In the genomic region with DNA sequence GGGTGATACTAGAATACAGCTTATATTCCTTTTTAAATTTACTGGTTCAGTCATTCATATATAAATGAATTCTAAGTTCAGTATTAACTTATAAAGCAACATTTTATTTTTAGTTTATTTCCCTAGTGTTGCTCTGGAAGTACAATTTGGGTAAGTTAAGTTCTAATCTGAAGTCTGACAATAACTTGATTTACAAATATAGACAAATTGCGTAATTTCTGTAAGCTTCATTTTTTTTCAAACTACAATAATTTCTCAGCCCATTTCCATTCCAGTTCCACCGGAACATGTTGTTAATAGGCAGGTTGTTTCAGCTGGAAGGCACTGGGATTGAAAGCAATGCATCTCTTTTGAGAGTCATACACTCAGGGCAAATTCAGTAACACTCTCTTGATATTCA, we compare ENCODE assay signal across 8 cellular contexts.
"Had no signal": no experiment of that assay in that cellular context is flagged by ENCODE, and none has a peak within 500 bp of the region (broad histone marks: within the 10 kb centered on the region; RNA-seq: fewer than 3 reads in every experiment).

No MANE protein-coding gene starts in this region.

- FAIRE-seq: HepG2, HTR-8/SVneo, K562 had no signal

- H3K4me2 ChIP-seq: KMS-11 had no signal

- H3K27ac ChIP-seq: HL-60, KMS-11 had no signal

- DNase-seq: Karpas-422, KBM-7, KG1 had no signal

- H3K9ac ChIP-seq: KMS-11 had no signal

- H3K4me3 ChIP-seq: K562 had no signal

- ATAC-seq: HepG2, K562 had no signal
